ENCODE assay signal across 13 cellular contexts in genomic region chr16:68719993-68720489, GRCh38. TPM values are rescaled to one million over a fixed set of nuclear protein-coding genes. Genes with fewer than 3 reads are reported as not detected.
DNase-seq lines count a peak whose midpoint lies in the region; ATAC-seq and TF ChIP-seq lines count a peak whose summit lies in the region.
"Had no signal": no experiment of that assay in that cellular context is flagged by ENCODE, and none has a peak within 500 bp of the region (broad histone marks: within the 10 kb centered on the region; RNA-seq: fewer than 3 reads in every experiment).

No MANE protein-coding gene starts in this region.

- POLR2A ChIA-PET in GM10248 (lab: Yijun Ruan, JAX), result interaction anchor here (0.7 kb wide), 1 partner anchor 1697 kb away, joined by 3 read pairs; no protein-coding TSS in a partner anchor

- ATAC-seq in GM18858 (IDR thresholded peaks at IDR 0.05; ENCODE audit: unreplicated experiment) (peak; percentile 82), GM21717 (IDR thresholded peaks at IDR 0.05; ENCODE audit: unreplicated experiment) (peak; percentile 84), HG03432 (IDR thresholded peaks at IDR 0.05; ENCODE audit: unreplicated experiment) (peak; percentile 91), HG03520 (IDR thresholded peaks at IDR 0.05; ENCODE audit: unreplicated experiment) (no peak)

- no peaks in the 10 kb centered on the region for H3K36me3 Mint-ChIP-seq in HFFc6 (ENCODE audit: low read depth)

- no peak overlapping the region for H3K27ac Mint-ChIP-seq in HFFc6

- TF ChIP-seq CTCF in GM10248 (IDR thresholded peaks at IDR 0.05; ENCODE audit: control extremely low read depth, extremely low read depth, low read depth, missing control alignments) (no peak), HFFc6 (IDR thresholded peaks at IDR 0.05) (no peak)

- H3K27me3 Mint-ChIP-seq in HFFc6 (ENCODE audit: insufficient read depth), result peaks cover 9% of the 10 kb centered on the region

- H3K9me3 Mint-ChIP-seq in HFFc6, result peaks cover 3% of the 10 kb centered on the region; the same call in 1 of the 2 replicates

- CTCF ChIA-PET in GM10248 (lab: Yijun Ruan, JAX), result interaction anchor here (1.4 kb wide), 1 partner anchor 10 kb away, joined by 5 read pairs; no protein-coding TSS in a partner anchor

- H3K4me1 Mint-ChIP-seq in HFFc6 (ENCODE audit: low read depth), result no peaks in the 10 kb centered on the region

- DNase-seq in GM10248 (ENCODE audit: extremely low spot score) (peak; percentile 83), COR-L47 (lab: John Stamatoyannopoulos, UW) (no peak), cerebellar nuclear complex (lab: John Stamatoyannopoulos, UW) (no peak), HFFc6 (no peak)
- DNase-seq: anterior cingulate cortex; effector memory CD4-positive, alpha-beta T cell; NCI-H1436; Peyer's patch had no signal

- H3K4me3 Mint-ChIP-seq in HFFc6, result no peak overlapping the region

RNA-seq across cellular contexts. Expression of gene CDH1, which starts 17.1 kb away (rescaled TPM):
- 1 to 10 TPM in 1 of 6 experiments, under 1 TPM in 5; 0.24 to 1.4 (median 0.41) TPM for total RNA-seq in HFFc6 (2021; fragmentation: NEBNext Ultra II Directional; extraction: Animal tissue kit (Norgen Biotek cat#: 25700))
- total RNA-seq: HT1080 had no signal
